In the genomic region with DNA sequence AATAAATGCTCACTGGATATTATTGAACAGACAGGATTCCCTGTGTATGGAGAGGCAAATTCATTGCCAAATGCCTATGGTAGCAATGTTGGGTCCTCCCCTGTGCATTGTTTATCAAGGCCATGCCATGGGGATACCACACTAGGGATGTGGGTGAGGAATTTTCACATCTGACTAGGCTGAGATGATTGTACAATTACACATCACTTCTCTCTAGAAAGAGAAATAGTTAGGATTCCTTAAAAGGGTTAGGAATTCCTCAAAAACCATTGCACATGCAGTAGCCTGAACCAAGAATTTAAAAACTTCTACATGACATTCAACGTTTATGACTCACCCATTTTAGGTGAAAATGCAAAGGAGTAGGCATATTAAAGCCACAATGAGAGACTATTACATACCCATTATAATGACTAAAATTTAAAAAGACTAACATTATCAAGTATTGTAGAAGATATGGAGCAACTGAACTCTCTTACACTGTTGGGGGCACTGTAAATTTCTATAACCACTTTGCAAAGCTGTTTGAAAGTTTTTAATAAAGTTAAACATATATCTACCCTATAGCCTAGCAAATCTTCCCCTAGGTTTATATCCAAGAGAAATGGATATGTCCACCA, we compare ENCODE assay signal across 17 cellular contexts.
DNase-seq lines count a peak whose midpoint lies in the region; ATAC-seq, FAIRE-seq and TF ChIP-seq lines count a peak whose summit lies in the region.
"Had no signal": no experiment of that assay in that cellular context is flagged by ENCODE, and none has a peak within 500 bp of the region (broad histone marks: within the 10 kb centered on the region; RNA-seq: fewer than 3 reads in every experiment).

No MANE protein-coding gene starts in this region.

- no peak overlapping the region for H3K27ac ChIP-seq in astrocyte (ENCODE audit: low read depth, low read length)
- H3K27ac ChIP-seq in gastrocnemius medialis: no peak overlapping the region
- H3K27ac ChIP-seq: BLaER1 had no signal

- no peak overlapping the region for H3K4me3 Mint-ChIP-seq in astrocyte (ENCODE audit: unreplicated experiment)
- H3K4me3 Mint-ChIP-seq: activated CD8-positive, alpha-beta T cell treated with anti-CD3 and anti-CD28 coated beads, Interleukin-2, amount 10 ng/mL, durations not matched to agents 7 days and 5 days had no signal

- intact Hi-C loops in gastrocnemius medialis (cut with DNase I; ENCODE audit: low total_unique reads): no loop called here

- no peak for TF ChIP-seq CTCF in AG10803 (conservative IDR thresholded peaks at IDR 0.05; ENCODE audit: low read length)
- TF ChIP-seq CTCF in astrocyte (IDR thresholded peaks at IDR 0.05; ENCODE audit: insufficient read depth, low read depth, low read length): no peak
- no peak for TF ChIP-seq CTCF in gastrocnemius medialis (IDR thresholded peaks at IDR 0.05 in 4 of 5, conservative IDR thresholded peaks at IDR 0.05 in 1 of 5)

- peak overlapping the region; percentile 75 for H3K27ac Mint-ChIP-seq in astrocyte (ENCODE audit: unreplicated experiment)
- H3K27ac Mint-ChIP-seq: activated CD8-positive, alpha-beta T cell treated with anti-CD3 and anti-CD28 coated beads, Interleukin-2, amount 10 ng/mL, durations not matched to agents 7 days and 5 days had no signal

- H3K27me3 ChIP-seq in astrocyte (ENCODE audit: insufficient read depth, low read length): no peaks in the 10 kb centered on the region
- H3K27me3 ChIP-seq in gastrocnemius medialis: no peaks in the 10 kb centered on the region
- H3K27me3 ChIP-seq: BLaER1 had no signal

- no peaks in the 10 kb centered on the region for H3K79me2 ChIP-seq in astrocyte (ENCODE audit: insufficient read depth, low read length)

- H3K4me1 Mint-ChIP-seq in astrocyte (ENCODE audit: low read depth, unreplicated experiment): peaks cover 20% of the 10 kb centered on the region

- H3K4me1 ChIP-seq in astrocyte (ENCODE audit: insufficient read depth, low read length): no peaks in the 10 kb centered on the region
- H3K4me1 ChIP-seq in gastrocnemius medialis: peaks cover 11 to 18% of the 10 kb centered on the region in 2 donors
- H3K4me1 ChIP-seq: BLaER1 had no signal

- no peak for TF ChIP-seq POLR2A in gastrocnemius medialis (IDR thresholded peaks at IDR 0.05)

- H3K4me2 ChIP-seq in astrocyte (ENCODE audit: low read length): no peak overlapping the region
- H3K4me2 ChIP-seq: BLaER1 had no signal

- H3K9me3 ChIP-seq in astrocyte (ENCODE audit: insufficient read depth, low read depth, low read length) (no peaks in the 10 kb centered on the region), gastrocnemius medialis (no peaks in the 10 kb centered on the region)

- no peak overlapping the region for H3K9ac ChIP-seq in astrocyte (ENCODE audit: low read length)
- H3K9ac ChIP-seq: BLaER1 had no signal

- in situ Hi-C loops in gastrocnemius medialis (cut with MboI; ENCODE audit: low sequenced_read_pairs in 4 of 4): no loop called here

- ATAC-seq in gastrocnemius medialis: no peak
- ATAC-seq: activated CD8-positive, alpha-beta T cell treated with anti-CD3 and anti-CD28 coated beads, Interleukin-2, amount 10 ng/mL, durations not matched to agents 7 days and 5 days; GM12878; left cardiac atrium had no signal

- DNase-seq in AG10803 (ENCODE audit: low read depth) (peak; percentile 69), HT1080 (ENCODE audit: low read depth) (peak; percentile 86), astrocyte (ENCODE audit: low read depth) (peak; percentile 55), iris pigment epithelial cell (ENCODE audit: low read depth) (peak; percentile 85), gastrocnemius medialis (no peak), activated gamma-delta T cell treated with Interleukin-2 at 50 U/mL for 16 hours (no peak), COR-L47 (lab: John Stamatoyannopoulos, UW) (no peak)
- no peak for DNase-seq in activated T-cell treated with anti-CD3 and anti-CD28 coated beads, Interleukin-2, amount 50 U/mL, for 1 hour
- DNase-seq: activated CD8-positive, alpha-beta T cell treated with anti-CD3 and anti-CD28 coated beads, Interleukin-2, amount 10 ng/mL, durations not matched to agents 7 days and 5 days; activated effector memory CD4-positive, alpha-beta T cell treated with Interleukin-2 at 50 U/mL for 16 hours; glutamatergic neuron; H7; left cardiac atrium; NCI-H187 treated with DMSO at 0.1 percent for 48 hours; stimulated activated CD4-positive, alpha-beta T cell treated with anti-CD3 and anti-CD28 coated beads, Interleukin-12 subunit alpha, Interleukin-12 subunit beta, amount 100 ng/mL, for 4 hours had no signal

- H4K20me1 ChIP-seq in astrocyte (ENCODE audit: insufficient read depth, low read length): no peaks in the 10 kb centered on the region
- H4K20me1 ChIP-seq: BLaER1 had no signal

- H3K27me3 Mint-ChIP-seq in astrocyte (ENCODE audit: low read depth, unreplicated experiment): no peaks in the 10 kb centered on the region

- H3K9me3 Mint-ChIP-seq in astrocyte (ENCODE audit: unreplicated experiment): peaks cover 14% of the 10 kb centered on the region

- H3K4me3 ChIP-seq in AG10803 (ENCODE audit: low read length): no peak overlapping the region
- no peak overlapping the region for H3K4me3 ChIP-seq in astrocyte (ENCODE audit: insufficient read depth, low read depth, low read length)
- H3K4me3 ChIP-seq in gastrocnemius medialis: no peak overlapping the region
- H3K4me3 ChIP-seq: BLaER1, GM12878 had no signal

- H3K36me3 ChIP-seq in astrocyte (ENCODE audit: insufficient read depth, low read length) (no peaks in the 10 kb centered on the region), gastrocnemius medialis (no peaks in the 10 kb centered on the region)
- H3K36me3 ChIP-seq: BLaER1 had no signal

- H2AFZ ChIP-seq in astrocyte (ENCODE audit: low read depth, low read length): no peak overlapping the region

- peaks cover 11% of the 10 kb centered on the region for H3K36me3 Mint-ChIP-seq in astrocyte (ENCODE audit: low read depth, unreplicated experiment)

- no peak for FAIRE-seq in astrocyte (lab: Jason Lieb, UNC)
- FAIRE-seq: GM12878 had no signal

Comparison
In these comparisons a context has a peak if more than half of its experiments do, and no peak if none do; other contexts are left out.
1. DNase-seq: peak in AG10803 (single experiment), HT1080 (single experiment), astrocyte (single experiment) and iris pigment epithelial cell (single experiment); none in gastrocnemius medialis (0 of 2), activated gamma-delta T cell treated with Interleukin-2 at 50 U/mL for 16 hours (single experiment), activated T-cell treated with anti-CD3 and anti-CD28 coated beads, Interleukin-2, amount 50 U/mL, for 1 hour (single experiment) and COR-L47 (single experiment).